ENCODE assay signal across 1 cellular context in the genomic region with DNA sequence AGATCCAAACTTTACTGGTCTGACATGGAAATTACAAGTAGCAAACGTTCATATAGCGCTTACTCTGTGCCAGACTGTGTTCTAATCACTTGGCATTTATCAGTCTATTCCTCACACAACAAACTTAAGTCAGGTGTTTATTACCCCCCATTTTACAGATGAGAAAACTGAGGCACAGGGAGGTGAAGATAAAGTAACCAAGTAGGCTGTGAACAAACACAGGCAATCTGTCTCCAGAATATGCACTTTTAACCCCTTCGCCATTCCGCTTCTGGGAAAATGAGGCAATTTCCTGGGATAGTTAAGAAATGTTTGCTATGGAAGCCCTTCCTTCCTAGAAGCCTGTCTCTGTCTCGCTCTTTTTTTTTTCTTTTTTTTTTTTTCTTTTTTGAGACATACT.
TF ChIP-seq lines count a peak whose summit lies in the region.

No MANE protein-coding gene starts in this region.

TF ChIP-seq in HepG2, 621 proteins besides CTCF, POLR2A, EP300 and RAD21 (continued from another document and continues in another):
- TF ChIP-seq ZNF503 (CRISPR knock-in tag; IDR thresholded peaks at IDR 0.05) (no peak), XBP1 (CRISPR knock-in tag; IDR thresholded peaks at IDR 0.05) (no peak), ZNF747 (CRISPR knock-in tag; IDR thresholded peaks at IDR 0.05; ENCODE audit: borderline replicate concordance) (no peak), NFKB2 (CRISPR knock-in tag; IDR thresholded peaks at IDR 0.05; ENCODE audit: borderline replicate concordance) (no peak), ZFP41 (CRISPR knock-in tag; IDR thresholded peaks at IDR 0.05; ENCODE audit: borderline replicate concordance) (no peak), FOXP1 (IDR thresholded peaks at IDR 0.05) (no peak), FOXP1 (CRISPR knock-in tag; IDR thresholded peaks at IDR 0.05) (peak; percentile 17; the same call in 1 of the 2 replicates), ZFX (CRISPR knock-in tag; IDR thresholded peaks at IDR 0.05; ENCODE audit: low read depth) (no peak), IRF2 (CRISPR knock-in tag; IDR thresholded peaks at IDR 0.05) (0 out of 2 replicates have a peak, but pooled peaks have one; percentile 11), MYNN (CRISPR knock-in tag; IDR thresholded peaks at IDR 0.05; ENCODE audit: low read depth) (no peak), HMGA1 (CRISPR knock-in tag; conservative IDR thresholded peaks at IDR 0.05) (no peak), RNF219 (CRISPR knock-in tag; IDR thresholded peaks at IDR 0.05) (no peak), ZMAT3 (CRISPR knock-in tag; conservative IDR thresholded peaks at IDR 0.05) (no peak), NFIB (CRISPR knock-in tag; IDR thresholded peaks at IDR 0.05; ENCODE audit: borderline replicate concordance) (no peak), ZBTB1 (CRISPR knock-in tag; IDR thresholded peaks at IDR 0.05; ENCODE audit: borderline replicate concordance) (no peak), SALL1 (CRISPR knock-in tag; IDR thresholded peaks at IDR 0.05) (no peak), GATAD2A (CRISPR knock-in tag; IDR thresholded peaks at IDR 0.05) (peak; percentile 70), ZNF331 (CRISPR knock-in tag; IDR thresholded peaks at IDR 0.05) (no peak), KLF16 (CRISPR knock-in tag; IDR thresholded peaks at IDR 0.05) (0 out of 4 replicates have a peak, but pooled peaks of 1 of the 2 experiments have one; percentile 20), MED1 (CRISPR knock-in tag; IDR thresholded peaks at IDR 0.05) (peak; percentile 65; the same call in 1 of the 2 replicates), TRIM24 (CRISPR knock-in tag; IDR thresholded peaks at IDR 0.05) (0 out of 2 replicates have a peak, but pooled peaks have one; percentile 40), ZNF414 (CRISPR knock-in tag; IDR thresholded peaks at IDR 0.05) (no peak), RXRB (CRISPR knock-in tag; IDR thresholded peaks at IDR 0.05; ENCODE audit: borderline replicate concordance) (peak; percentile 52; the same call in 1 of the 2 replicates), HNRNPH1 (optimal IDR thresholded peaks at IDR 0.05; ENCODE audit: low read depth, low read length) (no peak), REXO4 (CRISPR knock-in tag; IDR thresholded peaks at IDR 0.05; ENCODE audit: borderline replicate concordance) (no peak), ZNF580 (CRISPR knock-in tag; IDR thresholded peaks at IDR 0.05; ENCODE audit: borderline replicate concordance, low read depth) (0 out of 2 replicates have a peak, but pooled peaks have one; percentile 26), MAZ (IDR thresholded peaks at IDR 0.05; ENCODE audit: borderline replicate concordance, low read depth, low read length) (no peak), MAZ (CRISPR knock-in tag; IDR thresholded peaks at IDR 0.05; ENCODE audit: low read depth) (no peak), ETV5 (CRISPR knock-in tag; IDR thresholded peaks at IDR 0.05; ENCODE audit: borderline replicate concordance) (peak; percentile 64; the same call in 1 of the 2 replicates), ATF4 (CRISPR knock-in tag; IDR thresholded peaks at IDR 0.05) (peak in 1 of 2 experiments; percentile 95; a peak in 2 of 4 replicates), SP4 (CRISPR knock-in tag; IDR thresholded peaks at IDR 0.05) (no peak), CEBPG (CRISPR knock-in tag; IDR thresholded peaks at IDR 0.05) (peak; percentile 95), HNRNPUL1 (IDR thresholded peaks at IDR 0.05; ENCODE audit: low read depth, low read length) (no peak), NCOA2 (CRISPR knock-in tag; IDR thresholded peaks at IDR 0.05) (peak; percentile 82), ZNF280D (CRISPR knock-in tag; IDR thresholded peaks at IDR 0.05) (no peak), HMGXB4 (CRISPR knock-in tag; IDR thresholded peaks at IDR 0.05; ENCODE audit: borderline replicate concordance in 1 of 2, low read depth in 1 of 2) (no peak), ZNF75D (CRISPR knock-in tag; IDR thresholded peaks at IDR 0.05; ENCODE audit: borderline replicate concordance) (no peak), ZNF556 (CRISPR knock-in tag; IDR thresholded peaks at IDR 0.05; ENCODE audit: borderline replicate concordance) (no peak), ZNF33B (CRISPR knock-in tag; IDR thresholded peaks at IDR 0.05) (no peak), KAT8 (CRISPR knock-in tag; IDR thresholded peaks at IDR 0.05) (0 out of 2 replicates have a peak, but pooled peaks have one; percentile 16), ESRRA (CRISPR knock-in tag; IDR thresholded peaks at IDR 0.05; ENCODE audit: low read depth) (no peak)
- TF ChIP-seq, protein P1, sequence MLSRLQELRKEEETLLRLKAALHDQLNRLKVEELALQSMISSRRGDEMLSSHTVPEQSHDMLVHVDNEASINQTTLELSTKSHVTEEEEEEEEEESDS (CRISPR knock-in tag; IDR thresholded peaks at IDR 0.05; ENCODE audit: borderline replicate concordance) = no peak
- TF ChIP-seq, protein P2, sequence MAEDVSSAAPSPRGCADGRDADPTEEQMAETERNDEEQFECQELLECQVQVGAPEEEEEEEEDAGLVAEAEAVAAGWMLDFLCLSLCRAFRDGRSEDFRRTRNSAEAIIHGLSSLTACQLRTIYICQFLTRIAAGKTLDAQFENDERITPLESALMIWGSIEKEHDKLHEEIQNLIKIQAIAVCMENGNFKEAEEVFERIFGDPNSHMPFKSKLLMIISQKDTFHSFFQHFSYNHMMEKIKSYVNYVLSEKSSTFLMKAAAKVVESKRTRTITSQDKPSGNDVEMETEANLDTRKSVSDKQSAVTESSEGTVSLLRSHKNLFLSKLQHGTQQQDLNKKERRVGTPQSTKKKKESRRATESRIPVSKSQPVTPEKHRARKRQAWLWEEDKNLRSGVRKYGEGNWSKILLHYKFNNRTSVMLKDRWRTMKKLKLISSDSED (CRISPR knock-in tag; IDR thresholded peaks at IDR 0.05) = no peak
- TF ChIP-seq, protein P3, sequence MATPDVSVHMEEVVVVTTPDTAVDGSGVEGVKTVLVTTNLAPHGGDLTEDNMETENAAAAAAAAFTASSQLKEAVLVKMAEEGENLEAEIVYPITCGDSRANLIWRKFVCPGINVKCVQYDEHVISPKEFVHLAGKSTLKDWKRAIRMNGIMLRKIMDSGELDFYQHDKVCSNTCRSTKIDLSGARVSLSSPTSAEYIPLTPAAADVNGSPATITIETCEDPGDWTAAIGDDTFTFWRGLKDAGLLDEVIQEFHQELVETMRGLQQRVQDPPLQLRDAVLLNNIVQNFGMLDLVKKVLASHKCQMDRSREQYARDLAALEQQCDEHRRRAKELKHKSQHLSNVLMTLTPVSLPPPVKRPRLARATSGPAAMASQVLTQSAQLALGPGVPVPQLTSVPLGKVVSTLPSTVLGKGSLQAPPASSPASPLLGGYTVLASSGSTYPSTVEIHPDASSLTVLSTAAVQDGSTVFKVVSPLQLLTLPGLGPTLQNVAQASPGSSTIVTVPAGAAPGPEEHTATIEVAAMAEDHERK (CRISPR knock-in tag; IDR thresholded peaks at IDR 0.05; ENCODE audit: low read depth) = no peak
- TF ChIP-seq, protein P4, sequence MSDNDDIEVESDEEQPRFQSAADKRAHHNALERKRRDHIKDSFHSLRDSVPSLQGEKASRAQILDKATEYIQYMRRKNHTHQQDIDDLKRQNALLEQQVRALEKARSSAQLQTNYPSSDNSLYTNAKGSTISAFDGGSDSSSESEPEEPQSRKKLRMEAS (IDR thresholded peaks at IDR 0.05) = 0 out of 2 replicates have a peak, but pooled peaks have one; percentile 36
- TF ChIP-seq, protein P5, sequence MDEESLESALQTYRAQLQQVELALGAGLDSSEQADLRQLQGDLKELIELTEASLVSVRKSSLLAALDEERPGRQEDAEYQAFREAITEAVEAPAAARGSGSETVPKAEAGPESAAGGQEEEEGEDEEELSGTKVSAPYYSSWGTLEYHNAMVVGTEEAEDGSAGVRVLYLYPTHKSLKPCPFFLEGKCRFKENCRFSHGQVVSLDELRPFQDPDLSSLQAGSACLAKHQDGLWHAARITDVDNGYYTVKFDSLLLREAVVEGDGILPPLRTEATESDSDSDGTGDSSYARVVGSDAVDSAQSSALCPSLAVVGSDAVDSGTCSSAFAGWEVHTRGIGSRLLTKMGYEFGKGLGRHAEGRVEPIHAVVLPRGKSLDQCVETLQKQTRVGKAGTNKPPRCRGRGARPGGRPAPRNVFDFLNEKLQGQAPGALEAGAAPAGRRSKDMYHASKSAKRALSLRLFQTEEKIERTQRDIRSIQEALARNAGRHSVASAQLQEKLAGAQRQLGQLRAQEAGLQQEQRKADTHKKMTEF (CRISPR knock-in tag; IDR thresholded peaks at IDR 0.05) = 0 out of 2 replicates have a peak, but pooled peaks have one; percentile 42
